In the genomic region with DNA sequence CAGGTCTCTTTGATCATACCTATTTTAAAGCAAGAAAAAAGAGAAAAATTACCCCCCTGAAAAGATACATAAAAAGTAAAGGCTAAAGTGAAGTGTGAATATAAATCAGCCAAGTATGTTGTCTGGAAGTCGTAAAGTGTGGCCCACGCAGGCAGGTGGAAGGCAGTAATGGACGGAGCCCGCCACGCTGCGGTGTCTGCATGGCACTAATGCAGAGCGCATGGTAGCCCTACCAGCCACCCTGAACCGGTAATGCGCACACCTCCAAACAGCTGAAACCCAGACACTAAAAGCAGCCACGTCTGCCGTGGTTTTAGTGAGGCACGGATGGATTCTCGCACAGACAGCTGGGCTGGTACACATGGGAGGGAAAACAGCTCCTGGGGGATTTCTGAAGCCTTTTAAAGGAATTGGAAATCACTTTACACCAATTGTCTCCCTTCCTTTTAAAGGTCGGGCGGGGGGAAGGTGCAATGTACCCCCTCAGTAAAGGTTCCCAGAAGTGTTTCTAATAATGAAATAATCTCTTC, we compare ENCODE assay signal across 8 cellular contexts.
"Had no signal": no experiment of that assay in that cellular context is flagged by ENCODE, and none has a peak within 500 bp of the region (broad histone marks: within the 10 kb centered on the region; RNA-seq: fewer than 3 reads in every experiment).

No MANE protein-coding gene starts in this region.

- H3K4me3 Mint-ChIP-seq: GM23338, HFFc6, IgD-negative memory B cell had no signal

- DNase-seq: HFFc6, KBM-7 had no signal

- ATAC-seq: GM23338, HCT116, HepG2 had no signal

- H3K9me3 ChIP-seq: HAP-1 had no signal

- H3K4me2 ChIP-seq: GM23338 had no signal

- H3K4me1 Mint-ChIP-seq: GM23338 had no signal

- H2AFZ ChIP-seq: GM23338 had no signal

- H3K36me3 Mint-ChIP-seq: IgD-negative memory B cell had no signal

- H3K27ac ChIP-seq: HL-60 had no signal

- H3K4me1 ChIP-seq: HAP-1 had no signal

- H3K27me3 Mint-ChIP-seq: IgD-negative memory B cell had no signal

- H3K27ac Mint-ChIP-seq: GM23338, HFFc6, IgD-negative memory B cell had no signal
